ENCODE assay signal across 8 cellular contexts in the genomic region with DNA sequence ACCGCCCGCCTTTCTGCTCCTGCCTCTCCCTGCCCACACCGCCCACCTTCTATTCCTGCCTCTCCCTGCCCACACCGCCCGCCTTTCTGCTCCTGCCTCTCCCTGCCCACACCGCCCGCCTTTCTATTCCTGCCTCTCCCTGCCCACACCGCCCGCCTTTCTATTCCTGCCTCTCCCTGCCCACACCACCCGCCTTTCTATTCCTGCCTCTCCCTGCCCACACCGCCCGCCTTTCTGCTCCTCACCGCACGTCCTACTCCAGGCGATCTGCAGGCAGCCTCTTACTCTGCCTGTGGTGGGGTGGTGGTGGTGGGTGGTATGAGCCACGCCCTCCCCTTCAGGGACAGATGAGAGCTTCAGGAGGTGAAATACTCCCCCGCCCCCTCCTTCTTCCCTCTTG.
DNase-seq lines count a peak whose midpoint lies in the region; ATAC-seq and TF ChIP-seq lines count a peak whose summit lies in the region.
"Not testable (repeated sequence)": the region's sequence is repeated elsewhere in the genome, so short reads cannot be mapped to it uniquely, and the experiment has no call there.

No MANE protein-coding gene starts in this region.

- not testable (repeated sequence) for H3K4me3 Mint-ChIP-seq in activated CD8-positive, alpha-beta T cell treated with anti-CD3 and anti-CD28 coated beads for 36 hours; activated naive CD4-positive, alpha-beta T cell treated with anti-CD3 and anti-CD28 coated beads for 36 hours; endodermal cell; stimulated activated naive CD8-positive, alpha-beta T cell treated with anti-CD3 and anti-CD28 coated beads, Interleukin-15, amount 100 ng/mL, for 72 hours

- not testable (repeated sequence) for TF ChIP-seq CTCF in BE2C (IDR thresholded peaks at IDR 0.05; ENCODE audit: low read depth, low read length); Panc1 (IDR thresholded peaks at IDR 0.05); activated CD8-positive, alpha-beta T cell treated with anti-CD3 and anti-CD28 coated beads for 36 hours (IDR thresholded peaks at IDR 0.05); endodermal cell (conservative IDR thresholded peaks at IDR 0.05)

- not testable (repeated sequence) for H3K9ac ChIP-seq in endodermal cell (ENCODE audit: extremely low read depth, low read length, poor library complexity, severe bottlenecking)

- POLR2A ChIA-PET in Panc1 (lab: Charles Lee); activated CD8-positive, alpha-beta T cell treated with anti-CD3 and anti-CD28 coated beads for 36 hours (lab: Charles Lee): not testable (repeated sequence)

- 68 to 73% methylated on average over 8 to 11 of the region's 17 CpGs for WGBS in endodermal cell (ENCODE audit: insufficient coverage in 1 of 2, insufficient read length in 1 of 2), 2 experiments

- not testable (repeated sequence) for H3K4me1 Mint-ChIP-seq in activated CD8-positive, alpha-beta T cell treated with anti-CD3 and anti-CD28 coated beads for 36 hours (ENCODE audit: low read depth); activated naive CD4-positive, alpha-beta T cell treated with anti-CD3 and anti-CD28 coated beads for 36 hours (ENCODE audit: low read depth); endodermal cell; stimulated activated naive CD8-positive, alpha-beta T cell treated with anti-CD3 and anti-CD28 coated beads, Interleukin-15, amount 100 ng/mL, for 72 hours

- CTCF ChIA-PET in Panc1 (lab: Charles Lee); activated CD8-positive, alpha-beta T cell treated with anti-CD3 and anti-CD28 coated beads for 36 hours (lab: Charles Lee); activated naive CD4-positive, alpha-beta T cell treated with anti-CD3 and anti-CD28 coated beads for 36 hours (lab: Charles Lee): not testable (repeated sequence)

- not testable (repeated sequence) for H3K36me3 Mint-ChIP-seq in activated CD8-positive, alpha-beta T cell treated with anti-CD3 and anti-CD28 coated beads for 36 hours (ENCODE audit: low read depth); activated naive CD4-positive, alpha-beta T cell treated with anti-CD3 and anti-CD28 coated beads for 36 hours (ENCODE audit: low read depth); endodermal cell (ENCODE audit: low read depth)

- H3K27me3 ChIP-seq in BE2C; Panc1 (ENCODE audit: control insufficient read depth, insufficient read depth, low read length); endodermal cell (ENCODE audit: control insufficient read depth, insufficient read depth, low read length, poor library complexity, severe bottlenecking): not testable (repeated sequence)

- intact Hi-C loops in Panc1 (cut with micrococcal nuclease; ENCODE audit: unreplicated experiment); activated CD8-positive, alpha-beta T cell treated with anti-CD3 and anti-CD28 coated beads for 36 hours (cut with micrococcal nuclease); activated naive CD4-positive, alpha-beta T cell treated with anti-CD3 and anti-CD28 coated beads for 36 hours (cut with micrococcal nuclease): not testable (repeated sequence)

- not testable (repeated sequence) for H3K9me3 ChIP-seq in BE2C
- H3K9me3 ChIP-seq in Panc1 (ENCODE audit: control insufficient read depth, insufficient read depth, low read depth, low read length) (peaks cover 12% of the 10 kb centered on the region), endodermal cell (ENCODE audit: control insufficient read depth, low read length) (peaks cover 93% of the 10 kb centered on the region)

- H3K36me3 ChIP-seq in BE2C; Panc1 (ENCODE audit: control insufficient read depth, insufficient read depth, low read length); endodermal cell (ENCODE audit: control insufficient read depth, insufficient read depth, low read length): not testable (repeated sequence)

- ATAC-seq in Panc1 = peak; percentile 98
- not testable (repeated sequence) for ATAC-seq in activated CD8-positive, alpha-beta T cell treated with anti-CD3 and anti-CD28 coated beads for 36 hours
- peak; percentile 96 for ATAC-seq in stimulated activated naive CD8-positive, alpha-beta T cell treated with anti-CD3 and anti-CD28 coated beads, Interleukin-15, amount 100 ng/mL, for 72 hours

- not testable (repeated sequence) for H3K9me3 Mint-ChIP-seq in activated CD8-positive, alpha-beta T cell treated with anti-CD3 and anti-CD28 coated beads for 36 hours; activated naive CD4-positive, alpha-beta T cell treated with anti-CD3 and anti-CD28 coated beads for 36 hours; stimulated activated naive CD8-positive, alpha-beta T cell treated with anti-CD3 and anti-CD28 coated beads, Interleukin-15, amount 100 ng/mL, for 72 hours
- H3K9me3 Mint-ChIP-seq in endodermal cell = peaks cover 24% of the 10 kb centered on the region

- in situ Hi-C loops in Panc1 (cut with HindIII; ENCODE audit: low pct_unique_long_range_greater_than_20kb, low sequenced_read_pairs) = not testable (repeated sequence)

- not testable (repeated sequence) for BruUV-seq in Panc1 (replicated peaks; lab: Mats Ljungman, UMichigan)

- H3K27ac Mint-ChIP-seq in activated CD8-positive, alpha-beta T cell treated with anti-CD3 and anti-CD28 coated beads for 36 hours; activated naive CD4-positive, alpha-beta T cell treated with anti-CD3 and anti-CD28 coated beads for 36 hours; endodermal cell; stimulated activated naive CD8-positive, alpha-beta T cell treated with anti-CD3 and anti-CD28 coated beads, Interleukin-15, amount 100 ng/mL, for 72 hours: not testable (repeated sequence)

- not testable (repeated sequence) for H3K27ac ChIP-seq in Panc1 (ENCODE audit: low read length); endodermal cell (ENCODE audit: low read depth, low read length)

- H3K27me3 Mint-ChIP-seq in activated CD8-positive, alpha-beta T cell treated with anti-CD3 and anti-CD28 coated beads for 36 hours; activated naive CD4-positive, alpha-beta T cell treated with anti-CD3 and anti-CD28 coated beads for 36 hours (ENCODE audit: low read depth); endodermal cell (ENCODE audit: insufficient read depth); stimulated activated naive CD8-positive, alpha-beta T cell treated with anti-CD3 and anti-CD28 coated beads, Interleukin-15, amount 100 ng/mL, for 72 hours: not testable (repeated sequence)

- not testable (repeated sequence) for H3K4me3 ChIP-seq in BE2C (ENCODE audit: low read depth, low read length); Panc1 (ENCODE audit: low read depth in 2 of 2, low read length in 2 of 2)
- peak overlapping the region; percentile 72 for H3K4me3 ChIP-seq in endodermal cell (ENCODE audit: low read length)

- DNase-seq in BE2C = peak; percentile 71
- DNase-seq in Panc1 (ENCODE audit: low read depth, low spot score) = peak; percentile 24
- peak; percentile 12 for DNase-seq in activated CD8-positive, alpha-beta T cell treated with anti-CD3 and anti-CD28 coated beads for 36 hours
- DNase-seq in activated naive CD4-positive, alpha-beta T cell treated with anti-CD3 and anti-CD28 coated beads for 36 hours = peak; percentile 35
- DNase-seq in endodermal cell = not testable (repeated sequence)
- peak; percentile 28 for DNase-seq in iPS-NIHi7 (ENCODE audit: extremely low spot score)
- DNase-seq in pulmonary artery endothelial cell (ENCODE audit: low read depth, low spot score) = peak; percentile 22
- peak in 1 of 2 donors; percentile 26 for DNase-seq in stimulated activated naive CD8-positive, alpha-beta T cell treated with anti-CD3 and anti-CD28 coated beads, Interleukin-15, amount 100 ng/mL, for 72 hours

- not testable (repeated sequence) for H3K4me1 ChIP-seq in BE2C; Panc1 (ENCODE audit: control insufficient read depth, insufficient read depth, low read length); endodermal cell (ENCODE audit: control insufficient read depth, insufficient read depth, low read length)
